ENCODE assay signal across 1 cellular context in the genomic region with DNA sequence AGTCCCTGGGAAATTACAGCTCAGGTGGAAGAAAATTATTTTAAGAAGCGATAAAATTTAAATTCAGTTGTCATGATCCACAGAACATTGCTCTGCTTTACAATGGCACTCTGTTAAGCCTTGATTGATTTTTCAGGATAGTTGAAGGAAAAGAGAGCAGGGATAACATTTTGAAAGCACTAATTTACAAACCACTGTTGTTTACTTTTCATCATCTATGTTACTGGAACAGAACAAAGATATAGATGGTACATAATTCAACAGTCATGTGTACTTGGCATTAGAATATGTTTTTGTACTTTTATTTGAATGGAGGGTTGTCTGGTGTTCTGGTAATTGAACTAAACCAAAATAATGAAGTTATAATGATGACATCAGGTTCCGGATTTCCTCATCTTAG.
TF ChIP-seq lines count a peak whose summit lies in the region.

No MANE protein-coding gene starts in this region.

TF ChIP-seq in HepG2, 621 proteins besides CTCF, POLR2A, EP300 and RAD21 (continued from another document):
- TF ChIP-seq, protein P1, sequence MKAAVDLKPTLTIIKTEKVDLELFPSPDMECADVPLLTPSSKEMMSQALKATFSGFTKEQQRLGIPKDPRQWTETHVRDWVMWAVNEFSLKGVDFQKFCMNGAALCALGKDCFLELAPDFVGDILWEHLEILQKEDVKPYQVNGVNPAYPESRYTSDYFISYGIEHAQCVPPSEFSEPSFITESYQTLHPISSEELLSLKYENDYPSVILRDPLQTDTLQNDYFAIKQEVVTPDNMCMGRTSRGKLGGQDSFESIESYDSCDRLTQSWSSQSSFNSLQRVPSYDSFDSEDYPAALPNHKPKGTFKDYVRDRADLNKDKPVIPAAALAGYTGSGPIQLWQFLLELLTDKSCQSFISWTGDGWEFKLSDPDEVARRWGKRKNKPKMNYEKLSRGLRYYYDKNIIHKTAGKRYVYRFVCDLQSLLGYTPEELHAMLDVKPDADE (CRISPR knock-in tag; IDR thresholded peaks at IDR 0.05), result no peak
- TF ChIP-seq FOXP1 (IDR thresholded peaks at IDR 0.05), result no peak
- TF ChIP-seq FOXP1 (CRISPR knock-in tag; IDR thresholded peaks at IDR 0.05), result peak; percentile 60
- no peak for TF ChIP-seq CREB1 (IDR thresholded peaks at IDR 0.05)
- peak; percentile 58 for TF ChIP-seq CREB1 (CRISPR knock-in tag; IDR thresholded peaks at IDR 0.05)
- TF ChIP-seq SNAPC2 (CRISPR knock-in tag; IDR thresholded peaks at IDR 0.05), result no peak
- TF ChIP-seq, protein P2, sequence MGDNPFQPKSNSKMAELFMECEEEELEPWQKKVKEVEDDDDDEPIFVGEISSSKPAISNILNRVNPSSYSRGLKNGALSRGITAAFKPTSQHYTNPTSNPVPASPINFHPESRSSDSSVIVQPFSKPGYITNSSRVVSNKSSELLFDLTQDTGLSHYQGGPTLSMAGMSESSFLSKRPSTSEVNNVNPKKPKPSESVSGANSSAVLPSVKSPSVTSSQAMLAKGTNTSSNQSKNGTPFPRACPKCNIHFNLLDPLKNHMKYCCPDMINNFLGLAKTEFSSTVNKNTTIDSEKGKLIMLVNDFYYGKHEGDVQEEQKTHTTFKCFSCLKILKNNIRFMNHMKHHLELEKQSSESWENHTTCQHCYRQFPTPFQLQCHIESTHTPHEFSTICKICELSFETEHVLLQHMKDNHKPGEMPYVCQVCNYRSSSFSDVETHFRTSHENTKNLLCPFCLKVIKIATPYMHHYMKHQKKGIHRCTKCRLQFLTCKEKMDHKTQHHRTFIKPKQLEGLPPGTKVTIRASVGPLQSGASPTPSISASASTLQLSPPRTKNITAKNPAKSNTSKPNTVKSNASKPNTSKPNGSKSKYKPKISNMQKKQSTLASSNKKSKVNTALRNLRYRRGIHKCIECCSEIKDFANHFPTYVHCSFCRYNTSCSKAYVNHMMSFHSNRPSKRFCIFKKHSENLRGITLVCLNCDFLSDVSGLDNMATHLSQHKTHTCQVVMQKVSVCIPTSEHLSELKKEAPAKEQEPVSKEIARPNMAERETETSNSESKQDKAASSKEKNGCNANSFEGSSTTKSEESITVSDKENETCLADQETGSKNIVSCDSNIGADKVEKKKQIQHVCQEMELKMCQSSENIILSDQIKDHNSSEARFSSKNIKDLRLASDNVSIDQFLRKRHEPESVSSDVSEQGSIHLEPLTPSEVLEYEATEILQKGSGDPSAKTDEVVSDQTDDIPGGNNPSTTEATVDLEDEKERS (CRISPR knock-in tag; IDR thresholded peaks at IDR 0.05), result no peak
- TF ChIP-seq MTF1 (CRISPR knock-in tag; IDR thresholded peaks at IDR 0.05), result no peak
- TF ChIP-seq ONECUT2 (CRISPR knock-in tag; IDR thresholded peaks at IDR 0.05), result peak; percentile 56
- no peak for TF ChIP-seq HNRNPL (IDR thresholded peaks at IDR 0.05; ENCODE audit: low read depth, low read length)
- TF ChIP-seq NCOA1 (CRISPR knock-in tag; IDR thresholded peaks at IDR 0.05), result no peak
- peak; percentile 47; the same call in 1 of the 2 replicates for TF ChIP-seq ZNF3 (CRISPR knock-in tag; IDR thresholded peaks at IDR 0.05)
- TF ChIP-seq, protein P3, sequence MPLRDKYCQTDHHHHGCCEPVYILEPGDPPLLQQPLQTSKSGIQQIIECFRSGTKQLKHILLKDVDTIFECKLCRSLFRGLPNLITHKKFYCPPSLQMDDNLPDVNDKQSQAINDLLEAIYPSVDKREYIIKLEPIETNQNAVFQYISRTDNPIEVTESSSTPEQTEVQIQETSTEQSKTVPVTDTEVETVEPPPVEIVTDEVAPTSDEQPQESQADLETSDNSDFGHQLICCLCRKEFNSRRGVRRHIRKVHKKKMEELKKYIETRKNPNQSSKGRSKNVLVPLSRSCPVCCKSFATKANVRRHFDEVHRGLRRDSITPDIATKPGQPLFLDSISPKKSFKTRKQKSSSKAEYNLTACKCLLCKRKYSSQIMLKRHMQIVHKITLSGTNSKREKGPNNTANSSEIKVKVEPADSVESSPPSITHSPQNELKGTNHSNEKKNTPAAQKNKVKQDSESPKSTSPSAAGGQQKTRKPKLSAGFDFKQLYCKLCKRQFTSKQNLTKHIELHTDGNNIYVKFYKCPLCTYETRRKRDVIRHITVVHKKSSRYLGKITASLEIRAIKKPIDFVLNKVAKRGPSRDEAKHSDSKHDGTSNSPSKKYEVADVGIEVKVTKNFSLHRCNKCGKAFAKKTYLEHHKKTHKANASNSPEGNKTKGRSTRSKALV (CRISPR knock-in tag; IDR thresholded peaks at IDR 0.05), result no peak
- TF ChIP-seq MED1 (CRISPR knock-in tag; IDR thresholded peaks at IDR 0.05), result peak; percentile 75
- no peak for TF ChIP-seq PRPF4 (IDR thresholded peaks at IDR 0.05; ENCODE audit: low read depth, low read length, poor library complexity, severe bottlenecking)
- peak; percentile 83 for TF ChIP-seq CREM (IDR thresholded peaks at IDR 0.05)
- TF ChIP-seq CREM (CRISPR knock-in tag; IDR thresholded peaks at IDR 0.05), result no peak
- TF ChIP-seq ZFP1 (CRISPR knock-in tag; IDR thresholded peaks at IDR 0.05), result no peak
- TF ChIP-seq ESRRA (CRISPR knock-in tag; IDR thresholded peaks at IDR 0.05; ENCODE audit: low read depth), result no peak
- TF ChIP-seq, protein P4, sequence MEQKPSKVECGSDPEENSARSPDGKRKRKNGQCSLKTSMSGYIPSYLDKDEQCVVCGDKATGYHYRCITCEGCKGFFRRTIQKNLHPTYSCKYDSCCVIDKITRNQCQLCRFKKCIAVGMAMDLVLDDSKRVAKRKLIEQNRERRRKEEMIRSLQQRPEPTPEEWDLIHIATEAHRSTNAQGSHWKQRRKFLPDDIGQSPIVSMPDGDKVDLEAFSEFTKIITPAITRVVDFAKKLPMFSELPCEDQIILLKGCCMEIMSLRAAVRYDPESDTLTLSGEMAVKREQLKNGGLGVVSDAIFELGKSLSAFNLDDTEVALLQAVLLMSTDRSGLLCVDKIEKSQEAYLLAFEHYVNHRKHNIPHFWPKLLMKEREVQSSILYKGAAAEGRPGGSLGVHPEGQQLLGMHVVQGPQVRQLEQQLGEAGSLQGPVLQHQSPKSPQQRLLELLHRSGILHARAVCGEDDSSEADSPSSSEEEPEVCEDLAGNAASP (CRISPR knock-in tag; IDR thresholded peaks at IDR 0.05; ENCODE audit: borderline replicate concordance), result peak; percentile 61; the same call in 1 of the 2 replicates
- no peak for TF ChIP-seq RARG (CRISPR knock-in tag; IDR thresholded peaks at IDR 0.05; ENCODE audit: low read depth)
- TF ChIP-seq, protein P5, sequence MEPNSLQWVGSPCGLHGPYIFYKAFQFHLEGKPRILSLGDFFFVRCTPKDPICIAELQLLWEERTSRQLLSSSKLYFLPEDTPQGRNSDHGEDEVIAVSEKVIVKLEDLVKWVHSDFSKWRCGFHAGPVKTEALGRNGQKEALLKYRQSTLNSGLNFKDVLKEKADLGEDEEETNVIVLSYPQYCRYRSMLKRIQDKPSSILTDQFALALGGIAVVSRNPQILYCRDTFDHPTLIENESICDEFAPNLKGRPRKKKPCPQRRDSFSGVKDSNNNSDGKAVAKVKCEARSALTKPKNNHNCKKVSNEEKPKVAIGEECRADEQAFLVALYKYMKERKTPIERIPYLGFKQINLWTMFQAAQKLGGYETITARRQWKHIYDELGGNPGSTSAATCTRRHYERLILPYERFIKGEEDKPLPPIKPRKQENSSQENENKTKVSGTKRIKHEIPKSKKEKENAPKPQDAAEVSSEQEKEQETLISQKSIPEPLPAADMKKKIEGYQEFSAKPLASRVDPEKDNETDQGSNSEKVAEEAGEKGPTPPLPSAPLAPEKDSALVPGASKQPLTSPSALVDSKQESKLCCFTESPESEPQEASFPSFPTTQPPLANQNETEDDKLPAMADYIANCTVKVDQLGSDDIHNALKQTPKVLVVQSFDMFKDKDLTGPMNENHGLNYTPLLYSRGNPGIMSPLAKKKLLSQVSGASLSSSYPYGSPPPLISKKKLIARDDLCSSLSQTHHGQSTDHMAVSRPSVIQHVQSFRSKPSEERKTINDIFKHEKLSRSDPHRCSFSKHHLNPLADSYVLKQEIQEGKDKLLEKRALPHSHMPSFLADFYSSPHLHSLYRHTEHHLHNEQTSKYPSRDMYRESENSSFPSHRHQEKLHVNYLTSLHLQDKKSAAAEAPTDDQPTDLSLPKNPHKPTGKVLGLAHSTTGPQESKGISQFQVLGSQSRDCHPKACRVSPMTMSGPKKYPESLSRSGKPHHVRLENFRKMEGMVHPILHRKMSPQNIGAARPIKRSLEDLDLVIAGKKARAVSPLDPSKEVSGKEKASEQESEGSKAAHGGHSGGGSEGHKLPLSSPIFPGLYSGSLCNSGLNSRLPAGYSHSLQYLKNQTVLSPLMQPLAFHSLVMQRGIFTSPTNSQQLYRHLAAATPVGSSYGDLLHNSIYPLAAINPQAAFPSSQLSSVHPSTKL (CRISPR knock-in tag; IDR thresholded peaks at IDR 0.05), result peak; percentile 90
- TF ChIP-seq HMG20A (CRISPR knock-in tag; IDR thresholded peaks at IDR 0.05; ENCODE audit: borderline replicate concordance), result peak; percentile 81
- peak; percentile 17; the same call in 1 of the 2 replicates for TF ChIP-seq ZMYM4 (CRISPR knock-in tag; IDR thresholded peaks at IDR 0.05)
- TF ChIP-seq NFIC (IDR thresholded peaks at IDR 0.05; ENCODE audit: low read length), result peak; percentile 81
- peak; percentile 98 for TF ChIP-seq NCOA2 (CRISPR knock-in tag; IDR thresholded peaks at IDR 0.05)
- TF ChIP-seq NR2F6 (IDR thresholded peaks at IDR 0.05), result no peak
- TF ChIP-seq NR2F6 (CRISPR knock-in tag; IDR thresholded peaks at IDR 0.05), result no peak
